Comparison of ENCODE assay signal across 23 cellular contexts in the genomic region with DNA sequence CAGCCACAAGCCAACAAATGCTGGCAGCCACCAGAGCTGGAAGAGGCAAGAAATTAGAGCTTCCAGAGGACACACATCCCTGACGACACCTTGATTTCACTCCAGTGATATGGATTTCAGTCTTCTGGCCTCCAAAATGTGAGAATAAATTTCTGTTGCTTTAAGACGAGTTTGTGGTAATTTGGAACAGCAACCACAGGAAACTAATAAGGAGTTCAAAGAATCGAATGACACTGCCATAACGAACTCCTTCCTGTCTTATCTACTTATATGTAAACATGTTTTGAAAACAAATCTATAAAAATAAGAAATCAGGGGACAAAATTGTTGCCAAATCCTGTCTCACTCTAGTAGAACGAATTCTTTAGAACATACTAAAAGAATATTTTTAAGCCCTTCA.
A peak's percentile ranks its signal among the peaks of the same experiment; 100 is the strongest.
DNase-seq lines count a peak whose midpoint lies in the region; ATAC-seq, FAIRE-seq and TF ChIP-seq lines count a peak whose summit lies in the region.
"Had no signal": no experiment of that assay in that cellular context is flagged by ENCODE, and none has a peak within 500 bp of the region (broad histone marks: within the 10 kb centered on the region; RNA-seq: fewer than 3 reads in every experiment).

No MANE protein-coding gene starts in this region.

- ATAC-seq in activated CD4-positive, alpha-beta T cell treated with anti-CD3 and anti-CD28 coated beads for 36 hours = no peak
- ATAC-seq in GM21423 (IDR thresholded peaks at IDR 0.05; ENCODE audit: unreplicated experiment) = no peak
- ATAC-seq: CD8-positive, alpha-beta T cell; GM12878 had no signal

- H3K27me3 ChIP-seq in CD4-positive, alpha-beta memory T cell (ENCODE audit: insufficient read depth, low read length) = no peaks in the 10 kb centered on the region
- H3K27me3 ChIP-seq in bronchial epithelial cell (ENCODE audit: control insufficient read depth, insufficient read depth, low read length) = no peaks in the 10 kb centered on the region

- peak in 4 of 5 donors; percentile 1 to 6 (median 2) for DNase-seq in CD4-positive, alpha-beta memory T cell
- peak; percentile 35 for DNase-seq in Jurkat, Clone E6-1 (ENCODE audit: low read depth, low spot score)
- DNase-seq in bronchial epithelial cell (ENCODE audit: low read depth) = no peak
- DNase-seq in Ammon's horn (ENCODE audit: low spot score) = no peak
- DNase-seq in activated CD4-positive, alpha-beta T cell treated with anti-CD3 and anti-CD28 coated beads for 36 hours = no peak
- DNase-seq: 8988T; ACHN; C1 segment of cervical spinal cord; Caco-2; Calu3; CD8-positive, alpha-beta T cell; DMS79 treated with DMSO at 0.1 percent for 48 hours; EL; GDM1 had no signal

- H3K27ac ChIP-seq in CD4-positive, alpha-beta memory T cell (ENCODE audit: low read depth, low read length) = no peak overlapping the region

- intact Hi-C loops in CD4-positive, alpha-beta memory T cell (cut with micrococcal nuclease) = no loop called here
- intact Hi-C loops in activated CD4-positive, alpha-beta T cell treated with anti-CD3 and anti-CD28 coated beads for 36 hours (cut with DNase I, micrococcal nuclease) = no loop called here

- CTCF ChIA-PET in CD4-positive, alpha-beta memory T cell (lab: Charles Lee; ENCODE audit: partially characterized antibody) = no interaction called here
- CTCF ChIA-PET in activated CD4-positive, alpha-beta T cell treated with anti-CD3 and anti-CD28 coated beads for 36 hours (lab: Charles Lee) = no interaction called here

- POLR2A ChIA-PET in CD4-positive, alpha-beta memory T cell (lab: Charles Lee; ENCODE audit: partially characterized antibody) = no interaction called here
- POLR2A ChIA-PET in activated CD4-positive, alpha-beta T cell treated with anti-CD3 and anti-CD28 coated beads for 36 hours (lab: Charles Lee) = no interaction called here

- no peaks in the 10 kb centered on the region for H3K9me3 ChIP-seq in CD4-positive, alpha-beta memory T cell (ENCODE audit: control insufficient read depth in 1 of 2, low read length in 2 of 2)

- no peak overlapping the region for H3K27ac Mint-ChIP-seq in CD4-positive, alpha-beta memory T cell
- H3K27ac Mint-ChIP-seq in activated CD4-positive, alpha-beta T cell treated with anti-CD3 and anti-CD28 coated beads for 36 hours = no peak overlapping the region
- H3K27ac Mint-ChIP-seq: B cell; CD14-positive monocyte; CD4-positive, CD25-positive, alpha-beta regulatory T cell; CD8-positive, alpha-beta T cell had no signal

- H3K36me3 ChIP-seq in CD4-positive, alpha-beta memory T cell (ENCODE audit: insufficient read depth, low read length) = no peaks in the 10 kb centered on the region
- no peaks in the 10 kb centered on the region for H3K36me3 ChIP-seq in bronchial epithelial cell (ENCODE audit: control insufficient read depth, insufficient read depth, low read length)

- no peak for TF ChIP-seq CTCF in bronchial epithelial cell (IDR thresholded peaks at IDR 0.05; ENCODE audit: insufficient read depth, low read length, severe bottlenecking)

- peaks cover 0 to 16% (median 3%) of the 10 kb centered on the region in 8 donors for H3K9me3 Mint-ChIP-seq in CD4-positive, alpha-beta memory T cell
- H3K9me3 Mint-ChIP-seq in activated CD4-positive, alpha-beta T cell treated with anti-CD3 and anti-CD28 coated beads for 36 hours (ENCODE audit: low read depth) = peaks cover 3% of the 10 kb centered on the region

- no peaks in the 10 kb centered on the region for H3K4me1 ChIP-seq in CD4-positive, alpha-beta memory T cell (ENCODE audit: insufficient read depth, low read length)
- H3K4me1 ChIP-seq: Caco-2 had no signal

- H3K4me3 ChIP-seq in CD4-positive, alpha-beta memory T cell (ENCODE audit: low read length in 2 of 2) = no peak overlapping the region
- H3K4me3 ChIP-seq in Jurkat, Clone E6-1 (ENCODE audit: low read length) = no peak overlapping the region
- no peak overlapping the region for H3K4me3 ChIP-seq in bronchial epithelial cell (ENCODE audit: low read depth, low read length)
- H3K4me3 ChIP-seq: GM12878 had no signal

- no peaks in the 10 kb centered on the region for H3K27me3 Mint-ChIP-seq in CD4-positive, alpha-beta memory T cell
- no peaks in the 10 kb centered on the region for H3K27me3 Mint-ChIP-seq in activated CD4-positive, alpha-beta T cell treated with anti-CD3 and anti-CD28 coated beads for 36 hours
- H3K27me3 Mint-ChIP-seq: CD4-positive, CD25-positive, alpha-beta regulatory T cell had no signal

- peak; percentile 7 for FAIRE-seq in bronchial epithelial cell (lab: Jason Lieb, UNC)
- FAIRE-seq: A204.1, D721Med, GM12878, GM12892, GM18507 had no signal

- peaks cover 0 to 5% (median 2%) of the 10 kb centered on the region in 4 donors for H3K4me1 Mint-ChIP-seq in CD4-positive, alpha-beta memory T cell
- H3K4me1 Mint-ChIP-seq in activated CD4-positive, alpha-beta T cell treated with anti-CD3 and anti-CD28 coated beads for 36 hours = no peaks in the 10 kb centered on the region
- H3K4me1 Mint-ChIP-seq: B cell; CD14-positive monocyte; CD4-positive, CD25-positive, alpha-beta regulatory T cell had no signal

- no peak overlapping the region for H3K4me3 Mint-ChIP-seq in CD4-positive, alpha-beta memory T cell
- H3K4me3 Mint-ChIP-seq in activated CD4-positive, alpha-beta T cell treated with anti-CD3 and anti-CD28 coated beads for 36 hours = no peak overlapping the region
- H3K4me3 Mint-ChIP-seq: B cell; CD14-positive monocyte; CD4-positive, CD25-positive, alpha-beta regulatory T cell; CD8-positive, alpha-beta T cell had no signal

- no peaks in the 10 kb centered on the region for H3K36me3 Mint-ChIP-seq in CD4-positive, alpha-beta memory T cell
- no peaks in the 10 kb centered on the region for H3K36me3 Mint-ChIP-seq in activated CD4-positive, alpha-beta T cell treated with anti-CD3 and anti-CD28 coated beads for 36 hours (ENCODE audit: low read depth)
- H3K36me3 Mint-ChIP-seq: CD14-positive monocyte; CD4-positive, CD25-positive, alpha-beta regulatory T cell; CD8-positive, alpha-beta T cell had no signal

Comparison
In these comparisons a context has a peak if more than half of its experiments do, and no peak if none do; other contexts are left out.
1. DNase-seq: peak in CD4-positive, alpha-beta memory T cell (4 of 5) and Jurkat, Clone E6-1 (single experiment); none in bronchial epithelial cell (single experiment), Ammon's horn (single experiment) and activated CD4-positive, alpha-beta T cell treated with anti-CD3 and anti-CD28 coated beads for 36 hours (single experiment).